Comparison of ENCODE assay signal across 9 cellular contexts in the genomic region with DNA sequence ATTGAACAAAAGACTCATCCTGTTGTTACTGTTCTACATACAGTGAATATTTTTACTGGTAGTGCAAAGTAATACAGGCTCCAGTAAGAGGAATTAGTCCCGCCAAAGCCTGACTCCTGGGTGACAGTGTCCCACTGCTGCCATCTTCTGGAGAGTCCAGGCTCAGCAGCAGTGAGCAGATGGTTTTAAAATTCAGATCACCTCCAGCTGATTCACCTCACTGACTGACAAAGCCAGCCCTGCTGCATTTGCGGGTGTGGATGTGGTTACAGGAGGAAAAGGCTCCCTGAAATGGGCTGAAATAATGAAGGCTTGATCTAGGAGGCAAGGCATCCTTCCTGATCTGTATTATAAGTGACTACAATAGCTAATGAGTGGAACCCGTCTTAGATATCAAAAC. TPM values are rescaled to one million over a fixed set of nuclear protein-coding genes. Genes with fewer than 3 reads are reported as not detected.
DNase-seq lines count a peak whose midpoint lies in the region; ATAC-seq and TF ChIP-seq lines count a peak whose summit lies in the region.
"Had no signal": no experiment of that assay in that cellular context is flagged by ENCODE, and none has a peak within 500 bp of the region (broad histone marks: within the 10 kb centered on the region; RNA-seq: fewer than 3 reads in every experiment).

No MANE protein-coding gene starts in this region.

- 25 to 27% (median 26%) methylated on average over 3 of the region's 3 CpGs for WGBS in psoas muscle, 3 donors

- H3K4me1 ChIP-seq in psoas muscle = no peaks in the 10 kb centered on the region

- no peaks in the 10 kb centered on the region for H3K36me3 Mint-ChIP-seq in activated naive CD8-positive, alpha-beta T cell treated with anti-CD3 and anti-CD28 coated beads, Interleukin-2, amount 50 U/mL, for 24 hours (ENCODE audit: low read depth)

- H3K9me3 ChIP-seq in SK-N-MC (ENCODE audit: low read depth, low read length) (no peaks in the 10 kb centered on the region), psoas muscle (no peaks in the 10 kb centered on the region)

- H3K4me3 ChIP-seq in SK-N-MC (0 out of 2 replicates have a peak overlapping the region, but pooled peaks have one; percentile 34), psoas muscle (no peak overlapping the region)

- DNase-seq in DMS153 treated with DMSO at 0.1 percent for 48 hours (lab: John Stamatoyannopoulos, UW; ENCODE audit: unreplicated experiment) (peak; percentile 64), MV-4-11 (lab: John Stamatoyannopoulos, UW) (peak; percentile 75), SK-N-MC (ENCODE audit: low read depth, low spot score) (peak; percentile 67), Right ventricle myocardium superior (peak; percentile 62), psoas muscle (peak; percentile 43 to 62)
- DNase-seq in activated naive CD8-positive, alpha-beta T cell treated with anti-CD3 and anti-CD28 coated beads, Interleukin-2, amount 50 U/mL, for 24 hours = peak; percentile 67

- no peak overlapping the region for H3K9ac ChIP-seq in SK-N-MC (ENCODE audit: insufficient read length)

- H3K4me3 Mint-ChIP-seq in activated naive CD8-positive, alpha-beta T cell treated with anti-CD3 and anti-CD28 coated beads, Interleukin-2, amount 50 U/mL, for 24 hours = no peak overlapping the region
- H3K4me3 Mint-ChIP-seq: dendritic cell treated with granulocyte-macrophage colony-stimulating factor and Interleukin-4, amounts not matched to agents 40 ng/mL and 50 ng/mL, for 4 days had no signal

- H3K27ac ChIP-seq in SK-N-MC (no peak overlapping the region), psoas muscle (no peak overlapping the region)

- peaks cover 0 to 3% (median 0%) of the 10 kb centered on the region in 3 donors for H3K27me3 ChIP-seq in psoas muscle (ENCODE audit: insufficient read depth in 3 of 3, low read length in 2 of 3)

- TF ChIP-seq CTCF in psoas muscle (IDR thresholded peaks at IDR 0.05) = peak; percentile 58

- H3K27me3 Mint-ChIP-seq in activated naive CD8-positive, alpha-beta T cell treated with anti-CD3 and anti-CD28 coated beads, Interleukin-2, amount 50 U/mL, for 24 hours = peaks cover 31% of the 10 kb centered on the region

- no peak overlapping the region for H3K27ac Mint-ChIP-seq in activated naive CD8-positive, alpha-beta T cell treated with anti-CD3 and anti-CD28 coated beads, Interleukin-2, amount 50 U/mL, for 24 hours
- H3K27ac Mint-ChIP-seq: dendritic cell treated with granulocyte-macrophage colony-stimulating factor and Interleukin-4, amounts not matched to agents 40 ng/mL and 50 ng/mL, for 4 days had no signal

- intact Hi-C loops in Right ventricle myocardium superior (cut with DNase I) (loop anchor here (10.0 kb wide), 1 partner anchor 119 kb away; no protein-coding TSS in a partner anchor), psoas muscle (cut with DNase I) (loop anchor here (5.0 to 10.0 kb wide), 2 partner anchors 109 to 117 kb away; no protein-coding TSS in a partner anchor)

- no peaks in the 10 kb centered on the region for H3K9me3 Mint-ChIP-seq in activated naive CD8-positive, alpha-beta T cell treated with anti-CD3 and anti-CD28 coated beads, Interleukin-2, amount 50 U/mL, for 24 hours
- H3K9me3 Mint-ChIP-seq: dendritic cell treated with granulocyte-macrophage colony-stimulating factor and Interleukin-4, amounts not matched to agents 40 ng/mL and 50 ng/mL, for 4 days had no signal

- no peaks in the 10 kb centered on the region for H3K4me1 Mint-ChIP-seq in activated naive CD8-positive, alpha-beta T cell treated with anti-CD3 and anti-CD28 coated beads, Interleukin-2, amount 50 U/mL, for 24 hours

- H3K36me3 ChIP-seq in SK-N-MC (ENCODE audit: insufficient read depth, low read length) (no peaks in the 10 kb centered on the region), psoas muscle (ENCODE audit: insufficient read depth in 1 of 2, low read depth in 1 of 2) (no peaks in the 10 kb centered on the region)

- peak; percentile 76 for ATAC-seq in GM21737 (IDR thresholded peaks at IDR 0.05; ENCODE audit: unreplicated experiment)
- no peak for ATAC-seq in activated naive CD8-positive, alpha-beta T cell treated with anti-CD3 and anti-CD28 coated beads, Interleukin-2, amount 50 U/mL, for 24 hours
- peak; percentile 91 for ATAC-seq in Right ventricle myocardium superior (ENCODE audit: poor library complexity)
- peak; percentile 53 to 79 (median 73) for ATAC-seq in psoas muscle
- ATAC-seq in GM21423 (IDR thresholded peaks at IDR 0.05; ENCODE audit: unreplicated experiment) = no peak

RNA-seq across cellular contexts. Expression of a gene that starts 18.3 kb away (rescaled TPM):
- total RNA-seq in Right ventricle myocardium superior (0.08 TPM), psoas muscle (under 1 TPM in 2 of 4 donors, not detected in 2; 0.09 to 0.11 TPM)
- polyA plus RNA-seq in psoas muscle = under 1 TPM; 0.01 to 0.04 (median 0.04) TPM

RNA-seq across cellular contexts. Expression of a gene that starts 57.9 kb away (rescaled TPM):
- total RNA-seq in Right ventricle myocardium superior (not detected), psoas muscle (under 1 TPM in 1 of 4 donors, not detected in 3; 0.04 TPM)
- under 1 TPM in 2 of 3 donors, not detected in 1; 0.01 to 0.08 TPM for polyA plus RNA-seq in psoas muscle

Comparison
In these comparisons a context has a peak if more than half of its experiments do, and no peak if none do; other contexts are left out.
1. ATAC-seq: peak in GM21737 (single experiment), Right ventricle myocardium superior (single experiment) and psoas muscle (4 of 4); none in activated naive CD8-positive, alpha-beta T cell treated with anti-CD3 and anti-CD28 coated beads, Interleukin-2, amount 50 U/mL, for 24 hours (single experiment) and GM21423 (single experiment).
2. Peak in every context shown above with its lines, with median percentiles within 50 percentile points of each other: DNase-seq.